1 cellular context compared by ENCODE assay signal in genomic region chr10:108249940-108250339, GRCh38.
TF ChIP-seq lines count a peak whose summit lies in the region.

No MANE protein-coding gene starts in this region.

TF ChIP-seq in K562, 482 proteins besides CTCF, POLR2A, EP300 and RAD21 (continued from another document):
- TF ChIP-seq ZNF318 (IDR thresholded peaks at IDR 0.05; ENCODE audit: borderline replicate concordance in 1 of 2, low read depth in 1 of 2) (no peak), POLR3A (IDR thresholded peaks at IDR 0.05; ENCODE audit: borderline replicate concordance, extremely low read depth, insufficient read depth, insufficient read length) (no peak), ZNF778 (CRISPR knock-in tag; IDR thresholded peaks at IDR 0.05) (no peak), PBX2 (CRISPR knock-in tag; IDR thresholded peaks at IDR 0.05; ENCODE audit: low read depth) (no peak), PBX2 (tag; conservative IDR thresholded peaks at IDR 0.05; ENCODE audit: low read depth) (no peak), HES1 (IDR thresholded peaks at IDR 0.05; ENCODE audit: low read depth) (no peak), ZNF324 (CRISPR knock-in tag; IDR thresholded peaks at IDR 0.05) (no peak), ZBTB12 (CRISPR knock-in tag; IDR thresholded peaks at IDR 0.05) (no peak), IRF9 (tag; IDR thresholded peaks at IDR 0.05) (no peak)
